ENCODE assay signal across 20 cellular contexts in genomic region chr1:240491156-240491555, GRCh38.
DNase-seq lines count a peak whose midpoint lies in the region; ATAC-seq, FAIRE-seq and TF ChIP-seq lines count a peak whose summit lies in the region.
"Had no signal": no experiment of that assay in that cellular context is flagged by ENCODE, and none has a peak within 500 bp of the region (broad histone marks: within the 10 kb centered on the region; RNA-seq: fewer than 3 reads in every experiment).

No MANE protein-coding gene starts in this region.

- H3K9me3 ChIP-seq in astrocyte (ENCODE audit: insufficient read depth, low read depth, low read length): no peaks in the 10 kb centered on the region
- no peaks in the 10 kb centered on the region for H3K9me3 ChIP-seq in psoas muscle
- H3K9me3 ChIP-seq: lower lobe of right lung had no signal

- no peak for FAIRE-seq in astrocyte (lab: Jason Lieb, UNC)

- intact Hi-C loops in psoas muscle (cut with DNase I): no loop called here

- TF ChIP-seq CTCF in astrocyte (IDR thresholded peaks at IDR 0.05; ENCODE audit: insufficient read depth, low read depth, low read length) (no peak), psoas muscle (IDR thresholded peaks at IDR 0.05) (no peak)

- H3K27me3 ChIP-seq in astrocyte (ENCODE audit: insufficient read depth, low read length) (no peaks in the 10 kb centered on the region), psoas muscle (ENCODE audit: insufficient read depth in 3 of 3, low read length in 2 of 3) (no peaks in the 10 kb centered on the region)

- H3K4me3 ChIP-seq in astrocyte (ENCODE audit: insufficient read depth, low read depth, low read length) (peak overlapping the region; percentile 12), psoas muscle (no peak overlapping the region)
- H3K4me3 ChIP-seq: lower lobe of right lung had no signal

- no peaks in the 10 kb centered on the region for H4K20me1 ChIP-seq in astrocyte (ENCODE audit: insufficient read depth, low read length)

- peak overlapping the region; percentile 58 for H3K4me2 ChIP-seq in astrocyte (ENCODE audit: low read length)

- peak; percentile 30 for DNase-seq in AG08395 (ENCODE audit: low spot score)
- DNase-seq in HS-27A (ENCODE audit: low read depth): peak; percentile 45
- peak; percentile 79 for DNase-seq in astrocyte (ENCODE audit: low read depth)
- DNase-seq in iris pigment epithelial cell (ENCODE audit: low read depth): peak; percentile 88
- DNase-seq in stimulated activated naive CD8-positive, alpha-beta T cell treated with anti-CD3 and anti-CD28 coated beads, Interleukin-15, amount 100 ng/mL, for 72 hours: no peak
- DNase-seq in psoas muscle: no peak
- no peak for DNase-seq in activated effector memory CD4-positive, alpha-beta T cell treated with anti-CD3 and anti-CD28 coated beads, Interleukin-2, amount 50 U/mL, for 16 hours
- DNase-seq: activated CD4-positive, alpha-beta T cell treated with anti-CD3 and anti-CD28 coated beads, Interleukin-2, amount 10 ng/mL, durations not matched to agents 24 days and 14 days; activated naive CD8-positive, alpha-beta T cell treated with anti-CD3 and anti-CD28 coated beads, Interleukin-2, amount 50 U/mL, for 24 hours; cortex of kidney; DMS153; lower lobe of right lung; NCI-H187; NCI-H526; nephron progenitor cell; right cardiac atrium; stimulated activated CD4-positive, alpha-beta T cell treated with anti-CD3 and anti-CD28 coated beads, Interleukin-4, amount 100 ng/mL, for 24 hours had no signal

- H2AFZ ChIP-seq in astrocyte (ENCODE audit: low read depth, low read length): no peak overlapping the region

- H3K36me3 ChIP-seq in astrocyte (ENCODE audit: insufficient read depth, low read length): no peaks in the 10 kb centered on the region
- no peaks in the 10 kb centered on the region for H3K36me3 ChIP-seq in psoas muscle (ENCODE audit: insufficient read depth in 1 of 2, low read depth in 1 of 2)
- H3K36me3 ChIP-seq: lower lobe of right lung had no signal

- H3K79me2 ChIP-seq in astrocyte (ENCODE audit: insufficient read depth, low read length): no peaks in the 10 kb centered on the region

- H3K27ac Mint-ChIP-seq in astrocyte (ENCODE audit: unreplicated experiment): peak overlapping the region; percentile 84
- no peak overlapping the region for H3K27ac Mint-ChIP-seq in stimulated activated naive CD8-positive, alpha-beta T cell treated with anti-CD3 and anti-CD28 coated beads, Interleukin-15, amount 100 ng/mL, for 72 hours
- H3K27ac Mint-ChIP-seq: activated CD4-positive, alpha-beta T cell treated with anti-CD3 and anti-CD28 coated beads, Interleukin-2, amount 10 ng/mL, durations not matched to agents 24 days and 14 days; activated naive CD8-positive, alpha-beta T cell treated with anti-CD3 and anti-CD28 coated beads, Interleukin-2, amount 50 U/mL, for 24 hours; nephron progenitor cell; T-helper 2 cell treated with Interferon-gamma antibody and Interleukin-4, amounts not matched to agents 5 μg/mL and 100 μg/mL, for 36 hours had no signal

- H3K36me3 Mint-ChIP-seq in astrocyte (ENCODE audit: low read depth, unreplicated experiment): no peaks in the 10 kb centered on the region

- no peaks in the 10 kb centered on the region for H3K9me3 Mint-ChIP-seq in astrocyte (ENCODE audit: unreplicated experiment)
- peaks cover 0 to 7% of the 10 kb centered on the region in 2 donors for H3K9me3 Mint-ChIP-seq in stimulated activated naive CD8-positive, alpha-beta T cell treated with anti-CD3 and anti-CD28 coated beads, Interleukin-15, amount 100 ng/mL, for 72 hours
- H3K9me3 Mint-ChIP-seq: activated naive CD8-positive, alpha-beta T cell treated with anti-CD3 and anti-CD28 coated beads, Interleukin-2, amount 50 U/mL, for 24 hours; T-helper 2 cell treated with Interferon-gamma antibody and Interleukin-4, amounts not matched to agents 5 μg/mL and 100 μg/mL, for 36 hours had no signal

- WGBS in psoas muscle, 3 donors: 67 to 72% (median 71%) methylated on average over 5 of the region's 5 CpGs

- H3K9ac ChIP-seq in astrocyte (ENCODE audit: low read length): no peak overlapping the region

- H3K4me3 Mint-ChIP-seq in astrocyte (ENCODE audit: unreplicated experiment): no peak overlapping the region
- H3K4me3 Mint-ChIP-seq in stimulated activated naive CD8-positive, alpha-beta T cell treated with anti-CD3 and anti-CD28 coated beads, Interleukin-15, amount 100 ng/mL, for 72 hours: no peak overlapping the region
- H3K4me3 Mint-ChIP-seq: activated CD4-positive, alpha-beta T cell treated with anti-CD3 and anti-CD28 coated beads, Interleukin-2, amount 10 ng/mL, durations not matched to agents 24 days and 14 days; activated naive CD8-positive, alpha-beta T cell treated with anti-CD3 and anti-CD28 coated beads, Interleukin-2, amount 50 U/mL, for 24 hours; nephron progenitor cell; T-helper 2 cell treated with Interferon-gamma antibody and Interleukin-4, amounts not matched to agents 5 μg/mL and 100 μg/mL, for 36 hours had no signal

- peak overlapping the region; percentile 6 for H3K27ac ChIP-seq in astrocyte (ENCODE audit: low read depth, low read length)
- no peak overlapping the region for H3K27ac ChIP-seq in psoas muscle
- H3K27ac ChIP-seq: lower lobe of right lung had no signal

- peaks cover 6% of the 10 kb centered on the region for H3K27me3 Mint-ChIP-seq in astrocyte (ENCODE audit: low read depth, unreplicated experiment)
- peaks cover 35% of the 10 kb centered on the region for H3K27me3 Mint-ChIP-seq in stimulated activated naive CD8-positive, alpha-beta T cell treated with anti-CD3 and anti-CD28 coated beads, Interleukin-15, amount 100 ng/mL, for 72 hours
- H3K27me3 Mint-ChIP-seq: activated CD4-positive, alpha-beta T cell treated with anti-CD3 and anti-CD28 coated beads, Interleukin-2, amount 10 ng/mL, durations not matched to agents 24 days and 14 days had no signal

- ATAC-seq in stimulated activated naive CD8-positive, alpha-beta T cell treated with anti-CD3 and anti-CD28 coated beads, Interleukin-15, amount 100 ng/mL, for 72 hours: no peak
- no peak for ATAC-seq in psoas muscle
- no peak for ATAC-seq in GM18861 (IDR thresholded peaks at IDR 0.05; ENCODE audit: unreplicated experiment)
- ATAC-seq: activated naive CD8-positive, alpha-beta T cell treated with anti-CD3 and anti-CD28 coated beads, Interleukin-2, amount 50 U/mL, for 24 hours; esophagus mucosa; lower lobe of right lung; right cardiac atrium had no signal

- H3K4me1 Mint-ChIP-seq in astrocyte (ENCODE audit: low read depth, unreplicated experiment): peaks cover 16% of the 10 kb centered on the region
- H3K4me1 Mint-ChIP-seq in stimulated activated naive CD8-positive, alpha-beta T cell treated with anti-CD3 and anti-CD28 coated beads, Interleukin-15, amount 100 ng/mL, for 72 hours: no peaks in the 10 kb centered on the region
- H3K4me1 Mint-ChIP-seq: activated CD4-positive, alpha-beta T cell treated with anti-CD3 and anti-CD28 coated beads, Interleukin-2, amount 10 ng/mL, durations not matched to agents 24 days and 14 days; activated naive CD8-positive, alpha-beta T cell treated with anti-CD3 and anti-CD28 coated beads, Interleukin-2, amount 50 U/mL, for 24 hours had no signal

- H3K4me1 ChIP-seq in astrocyte (ENCODE audit: insufficient read depth, low read length) (peaks cover 15% of the 10 kb centered on the region), psoas muscle (no peaks in the 10 kb centered on the region)
- H3K4me1 ChIP-seq: lower lobe of right lung had no signal

Comparison
In these comparisons a context has a peak if more than half of its experiments do, and no peak if none do; other contexts are left out.
1. DNase-seq: peak in AG08395 (single experiment), HS-27A (single experiment), astrocyte (single experiment) and iris pigment epithelial cell (single experiment); none in stimulated activated naive CD8-positive, alpha-beta T cell treated with anti-CD3 and anti-CD28 coated beads, Interleukin-15, amount 100 ng/mL, for 72 hours (0 of 2), psoas muscle (0 of 2) and activated effector memory CD4-positive, alpha-beta T cell treated with anti-CD3 and anti-CD28 coated beads, Interleukin-2, amount 50 U/mL, for 16 hours (single experiment).